ENCODE assay signal across 23 cellular contexts in genomic region chr11:13561860-13562259, GRCh38.
"Had no signal": no experiment of that assay in that cellular context is flagged by ENCODE, and none has a peak within 500 bp of the region (broad histone marks: within the 10 kb centered on the region; RNA-seq: fewer than 3 reads in every experiment).

No MANE protein-coding gene starts in this region.

- H3K27ac ChIP-seq: esophagus squamous epithelium, left lung, prostate gland, right atrium auricular region, skin epidermis, spleen, thoracic aorta, tibial nerve, upper lobe of right lung, uterus had no signal

- H3K4me1 ChIP-seq: esophagus squamous epithelium, left lung, prostate gland, right atrium auricular region, spleen, tibial nerve, upper lobe of right lung, uterus had no signal

- H3K27me3 ChIP-seq: left lung, right atrium auricular region, tibial nerve, upper lobe of right lung, uterus had no signal

- H3K36me3 ChIP-seq: esophagus squamous epithelium, left lung, prostate gland, right atrium auricular region, spleen, thoracic aorta, tibial nerve, upper lobe of right lung, uterus had no signal

- DNase-seq: cerebellar nuclear complex; cortex of kidney; esophagus squamous epithelium; foreskin melanocyte; hypothalamus; left cardiac atrium; left lung; mesenchymal stem cell; mucosa of descending colon; naive B cell; nephron progenitor cell; nucleus accumbens; spleen; stimulated activated naive B cell treated with anti-CD40 and anti-IgM and Interleukin-4, amounts not matched to agents 10 μg/mL and 1 μg/mL and 100 μg/mL, for 72 hours; upper lobe of right lung; uterus had no signal

- H3K4me3 ChIP-seq: esophagus squamous epithelium, left lung, mucosa of descending colon, prostate gland, right atrium auricular region, skin epidermis, spleen, thoracic aorta, tibial nerve, upper lobe of right lung, uterus had no signal

- H3K27ac Mint-ChIP-seq: mesothelial cell of epicardium; naive B cell; nephron progenitor cell; stimulated activated naive B cell treated with anti-CD40 and anti-IgM and Interleukin-4, amounts not matched to agents 10 μg/mL and 1 μg/mL and 100 μg/mL, for 72 hours; stimulated activated naive CD8-positive, alpha-beta T cell treated with anti-CD3 and anti-CD28 coated beads, Interleukin-15, Interleukin-2, amounts not matched to agents 100 ng/mL and 50 ng/mL, for 24 hours had no signal

- ATAC-seq: left cardiac atrium; left lung; mucosa of descending colon; stimulated activated naive B cell treated with anti-CD40 and anti-IgM and Interleukin-4, amounts not matched to agents 10 μg/mL and 1 μg/mL and 100 μg/mL, for 72 hours; upper lobe of right lung had no signal

- H3K4me3 Mint-ChIP-seq: mesothelial cell of epicardium; naive B cell; nephron progenitor cell; stimulated activated naive B cell treated with anti-CD40 and anti-IgM and Interleukin-4, amounts not matched to agents 10 μg/mL and 1 μg/mL and 100 μg/mL, for 72 hours; stimulated activated naive CD8-positive, alpha-beta T cell treated with anti-CD3 and anti-CD28 coated beads, Interleukin-15, Interleukin-2, amounts not matched to agents 100 ng/mL and 50 ng/mL, for 24 hours had no signal

- H3K4me1 Mint-ChIP-seq: mesothelial cell of epicardium; naive B cell; nephron progenitor cell; stimulated activated naive B cell treated with anti-CD40 and anti-IgM and Interleukin-4, amounts not matched to agents 10 μg/mL and 1 μg/mL and 100 μg/mL, for 72 hours had no signal

- H3K9me3 ChIP-seq: esophagus squamous epithelium, mucosa of descending colon, prostate gland, right atrium auricular region, thoracic aorta, tibial nerve, upper lobe of right lung, uterus had no signal
